Comparison of ENCODE assay signal across 9 cellular contexts in genomic region chr19:44689290-44690130, GRCh38. TPM values are rescaled to one million over a fixed set of nuclear protein-coding genes. Genes with fewer than 3 reads are reported as not detected.
A peak's percentile ranks its signal among the peaks of the same experiment; 100 is the strongest.
DNase-seq lines count a peak whose midpoint lies in the region; ATAC-seq and TF ChIP-seq lines count a peak whose summit lies in the region.
"Had no signal": no experiment of that assay in that cellular context is flagged by ENCODE, and none has a peak within 500 bp of the region (broad histone marks: within the 10 kb centered on the region; RNA-seq: fewer than 3 reads in every experiment).

No MANE protein-coding gene starts in this region.

- no peak overlapping the region for H3K27ac Mint-ChIP-seq in activated naive CD8-positive, alpha-beta T cell treated with anti-CD3 and anti-CD28 coated beads, Interleukin-2, amount 50 U/mL, for 24 hours

- H3K27me3 ChIP-seq in DOHH2 (ENCODE audit: control insufficient read depth, low read length): peaks cover 25% of the 10 kb centered on the region

- TF ChIP-seq CTCF in DOHH2 (IDR thresholded peaks at IDR 0.05; ENCODE audit: low read depth, low read length, poor library complexity, severe bottlenecking) (peak; percentile 88), LNCaP clone FGC (IDR thresholded peaks at IDR 0.05; ENCODE audit: control insufficient read depth, extremely low read depth, insufficient read depth) (peak; percentile 71), retinal pigment epithelial cell (conservative IDR thresholded peaks at IDR 0.05; ENCODE audit: low read depth, low read length) (peak; percentile 95)

- H3K4me1 ChIP-seq in DOHH2 (ENCODE audit: control insufficient read depth, low read length): peaks cover 19% of the 10 kb centered on the region

- no peaks in the 10 kb centered on the region for H3K36me3 Mint-ChIP-seq in activated naive CD8-positive, alpha-beta T cell treated with anti-CD3 and anti-CD28 coated beads, Interleukin-2, amount 50 U/mL, for 24 hours (ENCODE audit: low read depth)

- H3K36me3 ChIP-seq in DOHH2 (ENCODE audit: control insufficient read depth, low read length): no peaks in the 10 kb centered on the region

- no peak overlapping the region for H3K27ac ChIP-seq in DOHH2 (ENCODE audit: low read depth, low read length)
- H3K27ac ChIP-seq: epithelial cell of prostate had no signal

- peaks cover 56% of the 10 kb centered on the region for H3K4me1 Mint-ChIP-seq in activated naive CD8-positive, alpha-beta T cell treated with anti-CD3 and anti-CD28 coated beads, Interleukin-2, amount 50 U/mL, for 24 hours

- no peaks in the 10 kb centered on the region for H3F3A ChIP-seq in DOHH2 (ENCODE audit: control insufficient read depth, insufficient read depth)

- peak; percentile 18 for ATAC-seq in activated naive CD8-positive, alpha-beta T cell treated with anti-CD3 and anti-CD28 coated beads, Interleukin-2, amount 50 U/mL, for 24 hours
- peak; percentile 43 to 51 for ATAC-seq in left cardiac atrium
- ATAC-seq in GM18519 (IDR thresholded peaks at IDR 0.05; ENCODE audit: low FRiP score, unreplicated experiment): no peak
- no peak for ATAC-seq in GM21737 (IDR thresholded peaks at IDR 0.05; ENCODE audit: unreplicated experiment)

- H3K9me3 ChIP-seq in DOHH2 (ENCODE audit: control insufficient read depth, insufficient read depth, low read length): no peaks in the 10 kb centered on the region

- intact Hi-C loops in left cardiac atrium (cut with DNase I): loop anchor here in 1 of 2 donors (2.0 to 5.0 kb wide), 2 partner anchors 33 to 158 kb away; partner anchors contain the start of gene NECTIN2

- no peak overlapping the region for H3K4me3 Mint-ChIP-seq in activated naive CD8-positive, alpha-beta T cell treated with anti-CD3 and anti-CD28 coated beads, Interleukin-2, amount 50 U/mL, for 24 hours

- no peaks in the 10 kb centered on the region for H3K79me2 ChIP-seq in DOHH2 (ENCODE audit: control insufficient read depth, low read length)

- DNase-seq in LNCaP clone FGC (ENCODE audit: low read depth) (no peak), SW480 (ENCODE audit: low spot score) (peak; percentile 77), left cardiac atrium (peak; percentile 82), retinal pigment epithelial cell (ENCODE audit: low read depth) (peak; percentile 21)
- peak; percentile 86 for DNase-seq in activated naive CD8-positive, alpha-beta T cell treated with anti-CD3 and anti-CD28 coated beads, Interleukin-2, amount 50 U/mL, for 24 hours

- peaks cover 20% of the 10 kb centered on the region for H3K27me3 Mint-ChIP-seq in activated naive CD8-positive, alpha-beta T cell treated with anti-CD3 and anti-CD28 coated beads, Interleukin-2, amount 50 U/mL, for 24 hours

- no peak overlapping the region for H3K4me2 ChIP-seq in DOHH2 (ENCODE audit: low read length)

- no peaks in the 10 kb centered on the region for H3K9me2 ChIP-seq in DOHH2 (replicated peaks; ENCODE audit: control insufficient read depth, low read length)

- H4K20me1 ChIP-seq in DOHH2 (ENCODE audit: control insufficient read depth, insufficient read depth, low read depth, low read length): no peaks in the 10 kb centered on the region

- H3K4me3 ChIP-seq in DOHH2 (ENCODE audit: low read length) (no peak overlapping the region), LNCaP clone FGC (ENCODE audit: low read depth, low read length) (no peak overlapping the region), retinal pigment epithelial cell (ENCODE audit: low read length) (no peak overlapping the region)

- no peaks in the 10 kb centered on the region for H3K9me3 Mint-ChIP-seq in activated naive CD8-positive, alpha-beta T cell treated with anti-CD3 and anti-CD28 coated beads, Interleukin-2, amount 50 U/mL, for 24 hours

RNA-seq across cellular contexts. Expression of gene CEACAM16, which starts 9.4 kb away (rescaled TPM):
- total RNA-seq in left cardiac atrium: not detected

RNA-seq across cellular contexts. Expression of gene CEACAM19, which starts 18.2 kb away (rescaled TPM):
- total RNA-seq in left cardiac atrium: 1 to 10 TPM; 2.4 to 6.2 TPM

RNA-seq across cellular contexts. Expression of gene PVR, which starts 45.8 kb away (rescaled TPM):
- total RNA-seq in left cardiac atrium: 10 to 100 TPM; 27.5 to 64.7 TPM

RNA-seq across cellular contexts. Expression of gene BCL3, which starts 59.0 kb away (rescaled TPM):
- 10 to 100 TPM; 22.6 to 65.0 TPM for total RNA-seq in left cardiac atrium

Comparison
In these comparisons a context has a peak if more than half of its experiments do, and no peak if none do; other contexts are left out.
1. ATAC-seq: peak in activated naive CD8-positive, alpha-beta T cell treated with anti-CD3 and anti-CD28 coated beads, Interleukin-2, amount 50 U/mL, for 24 hours (single experiment) and left cardiac atrium (2 of 2); none in GM18519 (single experiment) and GM21737 (single experiment).
2. Peak in every context shown above with its lines, with median percentiles within 50 percentile points of each other: CTCF ChIP-seq.